ENCODE assay signal across 16 cellular contexts in the genomic region with DNA sequence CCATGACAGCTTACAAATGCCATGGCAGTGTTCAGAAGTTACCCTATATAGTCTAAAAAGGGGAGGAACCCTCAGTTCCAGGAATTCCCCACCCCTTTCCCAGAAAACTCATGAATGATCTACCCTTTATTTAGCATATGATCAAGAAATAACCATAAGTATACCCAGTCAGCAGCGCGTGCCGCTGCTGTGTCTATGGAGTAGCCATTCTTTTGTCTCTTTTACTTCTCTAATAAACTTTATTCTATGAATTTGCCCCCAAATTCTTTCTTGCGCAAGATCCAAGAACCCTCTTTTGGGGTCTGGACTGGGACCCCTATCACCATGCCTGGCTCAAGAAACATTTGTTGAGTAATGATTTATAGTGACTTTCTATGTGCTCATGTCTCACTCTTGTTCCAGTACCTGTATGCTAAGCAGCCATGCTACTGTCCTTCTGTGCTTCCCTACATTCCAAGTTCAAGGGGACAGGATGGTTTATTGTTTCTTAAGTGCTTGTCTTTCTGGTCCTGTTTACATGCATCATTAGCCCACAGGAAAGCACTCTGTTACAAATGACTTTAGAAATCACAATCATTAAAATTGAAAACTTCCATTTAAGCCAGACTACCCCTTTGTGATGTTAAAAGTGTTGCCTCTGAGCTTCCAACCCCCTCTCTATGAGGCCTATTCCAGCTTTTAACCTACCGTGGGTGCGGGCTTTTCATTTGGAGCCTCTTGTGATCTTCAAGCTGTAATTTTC.
DNase-seq lines count a peak whose midpoint lies in the region; ATAC-seq and TF ChIP-seq lines count a peak whose summit lies in the region.
"Had no signal": no experiment of that assay in that cellular context is flagged by ENCODE, and none has a peak within 500 bp of the region (broad histone marks: within the 10 kb centered on the region; RNA-seq: fewer than 3 reads in every experiment).

No MANE protein-coding gene starts in this region.

- no peak for ATAC-seq in PC-3
- ATAC-seq in GM21576 (IDR thresholded peaks at IDR 0.05; ENCODE audit: unreplicated experiment) = no peak
- ATAC-seq in HG02623 (IDR thresholded peaks at IDR 0.05; ENCODE audit: unreplicated experiment) = no peak
- ATAC-seq: CD8-positive, alpha-beta T cell had no signal

- H3K79me2 ChIP-seq in PC-3 (ENCODE audit: low read length) (no peaks in the 10 kb centered on the region), hepatocyte (no peaks in the 10 kb centered on the region)

- H3K4me1 ChIP-seq in HUES64 (ENCODE audit: insufficient read depth, low read length) (peaks cover 12% of the 10 kb centered on the region; the same call in 1 of the 2 replicates), PC-3 (ENCODE audit: insufficient read depth, low read length) (peaks cover 40% of the 10 kb centered on the region), iPS DF 6.9 (ENCODE audit: control insufficient read depth, insufficient read depth, low read length) (peaks cover 2% of the 10 kb centered on the region; the same call in 1 of the 2 replicates), hepatocyte (ENCODE audit: insufficient read depth) (peaks cover 3% of the 10 kb centered on the region)
- H3K4me1 ChIP-seq: SJCRH30 had no signal

- DNase-seq in PC-3 (no peak), iPS DF 6.9 (ENCODE audit: low read depth, low spot score) (peak; percentile 22), cerebellar nuclear complex (lab: John Stamatoyannopoulos, UW) (no peak), hepatocyte (ENCODE audit: low spot score) (no peak)
- DNase-seq: CD8-positive, alpha-beta T cell; DND-41; HCEC 1CT; KBM-7; NCI-H1694; NCI-H2107; NCI-H446 treated with DMSO at 0.1 percent for 48 hours; SJCRH30; SW 1271 had no signal

- no peaks in the 10 kb centered on the region for H3K27me3 ChIP-seq in HUES64 (ENCODE audit: insufficient read depth, low read length)
- no peaks in the 10 kb centered on the region for H3K27me3 ChIP-seq in PC-3 (ENCODE audit: low read length)
- H3K27me3 ChIP-seq in iPS DF 6.9 (ENCODE audit: control insufficient read depth, insufficient read depth, low read length) = no peaks in the 10 kb centered on the region
- no peaks in the 10 kb centered on the region for H3K27me3 ChIP-seq in hepatocyte
- H3K27me3 ChIP-seq: SJCRH30 had no signal

- H3K4me2 ChIP-seq in PC-3 (ENCODE audit: low read length) (no peak overlapping the region), hepatocyte (no peak overlapping the region)

- BruUV-seq in PC-3 (replicated peaks; lab: Mats Ljungman, UMichigan) = no TSS peak

- H3K27ac ChIP-seq in HUES64 (ENCODE audit: low read depth, low read length) = peak overlapping the region; percentile 88; the same call in 1 of the 2 replicates
- peak overlapping the region; percentile 78 for H3K27ac ChIP-seq in PC-3 (ENCODE audit: low read length)
- no peak overlapping the region for H3K27ac ChIP-seq in iPS DF 6.9 (ENCODE audit: low read length)
- H3K27ac ChIP-seq in hepatocyte = no peak overlapping the region
- H3K27ac ChIP-seq: SJCRH30 had no signal

- POLR2A ChIA-PET in PC-3 (lab: Charles Lee; ENCODE audit: unreplicated experiment) = no interaction called here

- H3K9ac ChIP-seq in HUES64 (ENCODE audit: low read depth, low read length) (peak overlapping the region; percentile 54), PC-3 (ENCODE audit: low read length) (peak overlapping the region; percentile 62)

- H4K20me1 ChIP-seq in PC-3 (ENCODE audit: low read length) (no peaks in the 10 kb centered on the region), hepatocyte (ENCODE audit: insufficient read depth, poor library complexity, severe bottlenecking) (no peaks in the 10 kb centered on the region)

- intact Hi-C loops in PC-3 (cut with micrococcal nuclease) = loop anchor here (5.0 to 10.0 kb wide), 2 partner anchors 71 to 112 kb away; no protein-coding TSS in a partner anchor

- H3K36me3 ChIP-seq in HUES64 (ENCODE audit: insufficient read depth, low read length) (peaks cover 43% of the 10 kb centered on the region), PC-3 (ENCODE audit: low read depth, low read length) (peaks cover 15% of the 10 kb centered on the region), iPS DF 6.9 (ENCODE audit: control insufficient read depth, insufficient read depth, low read length) (peaks cover 2% of the 10 kb centered on the region; the same call in 1 of the 2 replicates), hepatocyte (replicated peaks; ENCODE audit: insufficient read depth, low read depth) (no peaks in the 10 kb centered on the region)
- H3K36me3 ChIP-seq: SJCRH30 had no signal

- H3K4me3 ChIP-seq in HUES64 (ENCODE audit: low read length) = no peak overlapping the region
- H3K4me3 ChIP-seq in PC-3 (ENCODE audit: low read length) = no peak overlapping the region
- no peak overlapping the region for H3K4me3 ChIP-seq in iPS DF 6.9 (ENCODE audit: low read length)
- H3K4me3 ChIP-seq in hepatocyte = no peak overlapping the region
- H3K4me3 ChIP-seq: SJCRH30 had no signal

- H3K9me3 ChIP-seq in HUES64 (ENCODE audit: insufficient read depth, low read depth, low read length) = 0 out of 2 replicates have a peak, but pooled peaks cover 4% of the 10 kb centered on the region
- H3K9me3 ChIP-seq in PC-3 (ENCODE audit: low read length) = no peaks in the 10 kb centered on the region
- H3K9me3 ChIP-seq in iPS DF 6.9 (ENCODE audit: control insufficient read depth, insufficient read depth, low read length) = no peaks in the 10 kb centered on the region
- peaks cover 9% of the 10 kb centered on the region for H3K9me3 ChIP-seq in hepatocyte (ENCODE audit: low read depth)
- H3K9me3 ChIP-seq: SJCRH30 had no signal

- TF ChIP-seq CTCF in PC-3 (conservative IDR thresholded peaks at IDR 0.05; ENCODE audit: low read depth, low read length) (no peak), hepatocyte (IDR thresholded peaks at IDR 0.05; ENCODE audit: poor library complexity) (no peak)

- no peaks in the 10 kb centered on the region for H3F3A ChIP-seq in PC-3 (ENCODE audit: low read length, unreplicated experiment)

- WGBS in HUES64 = 33% methylated on average over 5 of the region's 6 CpGs
- no CpG with 5 or more reads among the region's 6 CpGs for WGBS in iPS DF 6.9 (ENCODE audit: insufficient coverage, insufficient read length)
- WGBS in hepatocyte (ENCODE audit: low lambda C conversion rate, missing lambda C conversion rate) = 81% methylated on average over 6 of the region's 6 CpGs

- CTCF ChIA-PET in PC-3 (lab: Charles Lee) = no interaction called here

- H2AFZ ChIP-seq in PC-3 (ENCODE audit: low read length) (no peak overlapping the region), hepatocyte (no peak overlapping the region)

- H3K9me2 ChIP-seq in PC-3 (replicated peaks; ENCODE audit: low read length) (no peaks in the 10 kb centered on the region), hepatocyte (replicated peaks; ENCODE audit: insufficient read depth) (no peaks in the 10 kb centered on the region)

Comparison
In these comparisons a context has a peak if more than half of its experiments do, and no peak if none do; other contexts are left out.
1. H3K27ac ChIP-seq: peak in HUES64 (single experiment) and PC-3 (single experiment); none in iPS DF 6.9 (single experiment) and hepatocyte (single experiment).